Comparison of ENCODE assay signal across 1 cellular context in the genomic region with DNA sequence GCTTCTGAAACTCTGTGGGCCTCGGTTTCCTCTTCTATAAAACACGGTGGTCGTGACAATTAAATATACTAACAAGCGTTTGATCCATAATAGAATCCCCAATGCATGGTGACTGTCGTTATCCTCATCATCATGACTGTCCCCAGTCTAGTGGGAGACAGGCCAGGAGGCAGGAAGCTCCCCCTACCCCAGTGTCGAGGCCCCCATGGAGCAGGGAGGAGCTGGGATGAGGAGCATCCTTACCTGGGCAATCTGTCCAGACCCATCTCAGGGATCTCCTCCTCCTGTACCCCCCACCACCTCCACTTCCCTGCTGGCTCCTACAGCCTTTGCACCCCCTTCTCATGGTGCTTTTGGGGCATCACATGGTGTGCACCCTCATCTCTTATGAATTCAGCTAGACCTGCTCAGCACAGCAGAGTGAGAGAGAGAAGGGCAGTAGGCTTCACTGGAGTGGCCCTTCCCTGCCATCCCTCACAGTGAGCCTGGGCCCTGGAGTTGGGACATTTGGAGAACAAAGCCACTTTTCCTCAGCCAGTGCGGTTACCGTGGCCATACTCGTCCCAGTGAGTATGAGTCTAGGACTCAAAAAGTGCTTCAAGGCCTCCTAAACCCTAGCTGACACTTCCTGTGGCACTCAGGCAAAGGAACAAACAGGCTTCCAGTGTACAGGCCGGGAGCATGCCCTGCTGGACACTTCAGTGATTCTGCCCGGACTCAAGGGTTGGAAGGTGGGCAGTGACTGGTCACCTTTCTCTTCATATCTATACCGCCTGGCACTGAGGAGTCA.
TF ChIP-seq lines count a peak whose summit lies in the region.

No MANE protein-coding gene starts in this region.

TF ChIP-seq in H1, 55 proteins besides CTCF, POLR2A, EP300 and RAD21:
- TF ChIP-seq KDM4A (IDR thresholded peaks at IDR 0.05; ENCODE audit: low read depth, low read length, severe bottlenecking) = no peak
- no peak for TF ChIP-seq ASH2L (IDR thresholded peaks at IDR 0.05; ENCODE audit: low read length)
- TF ChIP-seq SUZ12 (IDR thresholded peaks at IDR 0.05; ENCODE audit: low read length) = no peak
- no peak for TF ChIP-seq YY1 (IDR thresholded peaks at IDR 0.05; ENCODE audit: low read depth, low read length)
- TF ChIP-seq EGR1 (IDR thresholded peaks at IDR 0.05; ENCODE audit: borderline replicate concordance, low read depth, low read length) = no peak
